17 cellular contexts compared by ENCODE assay signal in the genomic region with DNA sequence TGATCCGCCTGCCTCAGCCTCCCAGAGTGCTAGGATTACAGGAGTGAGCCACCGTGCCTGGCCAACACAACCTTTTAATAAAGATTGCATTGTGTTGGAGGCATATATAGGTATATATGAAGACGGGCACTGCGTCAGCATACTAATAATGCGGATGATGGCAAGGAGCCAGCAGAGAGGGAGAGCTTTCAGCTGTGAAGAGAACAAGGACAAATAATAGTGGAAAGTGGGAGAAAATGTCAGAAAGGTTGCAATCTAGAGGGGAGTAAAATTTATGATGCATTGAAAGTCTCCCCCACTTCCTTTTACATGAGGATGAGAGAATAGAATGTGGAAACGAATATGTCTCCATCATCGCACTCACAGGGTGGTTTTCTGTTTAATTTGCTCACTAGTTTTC.
"Had no signal": no experiment of that assay in that cellular context is flagged by ENCODE, and none has a peak within 500 bp of the region (broad histone marks: within the 10 kb centered on the region; RNA-seq: fewer than 3 reads in every experiment).

No MANE protein-coding gene starts in this region.

- H3K27ac ChIP-seq: breast epithelium, epithelial cell of prostate, heart left ventricle, lower lobe of right lung, pancreas, thyroid gland had no signal

- H3K9me3 ChIP-seq: breast epithelium, heart left ventricle, lower lobe of right lung, pancreas, thyroid gland had no signal

- DNase-seq: activated CD4-positive, alpha-beta T cell treated with anti-CD3 and anti-CD28 coated beads, Interleukin-2, amount 50 U/mL, for 4 hours; activated CD4-positive, CD25-positive, alpha-beta regulatory T cell treated with anti-CD3 and anti-CD28 coated beads, Interleukin-2, amount 50 U/mL, for 72 hours; activated naive CD4-positive, alpha-beta T cell; activated naive CD8-positive, alpha-beta T cell treated with anti-CD3 and anti-CD28 coated beads, Interleukin-2, amount 10 ng/mL, durations not matched to agents 7 days and 5 days; activated T-cell treated with anti-CD3 and anti-CD28 coated beads for 4 hours; aorta; cerebellar nuclear complex; dermis blood vessel endothelial cell; heart left ventricle; left cardiac atrium; lower lobe of right lung; pancreas; stimulated activated CD4-positive, alpha-beta T cell treated with anti-CD3 and anti-CD28 coated beads, Interleukin-2, amount 100 ng/mL, for 24 hours; T1000; thyroid gland had no signal

- H3K36me3 ChIP-seq: breast epithelium, heart left ventricle, lower lobe of right lung, pancreas, thyroid gland had no signal

- H3K4me3 ChIP-seq: breast epithelium, heart left ventricle, lower lobe of right lung, pancreas, thyroid gland had no signal

- H3K4me1 ChIP-seq: breast epithelium, pancreas had no signal

- H3K27me3 ChIP-seq: breast epithelium, heart left ventricle, pancreas, thyroid gland had no signal
